In the genomic region with DNA sequence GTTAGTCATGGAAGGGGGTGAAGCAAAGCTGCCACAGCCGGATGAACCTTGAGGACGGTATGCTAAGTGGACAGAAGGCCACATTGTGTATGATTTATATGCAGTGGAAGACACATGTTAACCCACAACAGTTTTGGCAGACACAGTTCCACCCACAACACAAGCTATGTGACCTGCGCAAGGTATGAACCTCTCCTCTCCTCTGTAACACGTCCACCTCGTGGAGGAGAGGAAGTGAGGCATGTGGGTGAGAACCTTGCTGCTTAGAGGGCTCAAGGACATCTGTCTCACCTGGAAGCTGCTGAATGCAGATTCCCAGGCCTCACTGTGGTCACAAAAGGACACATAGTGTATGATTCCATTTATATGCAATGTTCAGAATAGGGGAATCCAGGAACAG, we compare ENCODE assay signal across 1 cellular context.
A peak's percentile ranks its signal among the peaks of the same experiment; 100 is the strongest.
TF ChIP-seq lines count a peak whose summit lies in the region.

No MANE protein-coding gene starts in this region.

TF ChIP-seq in K562, 482 proteins besides CTCF, POLR2A, EP300 and RAD21 (continued from another document):
- TF ChIP-seq, protein P1, sequence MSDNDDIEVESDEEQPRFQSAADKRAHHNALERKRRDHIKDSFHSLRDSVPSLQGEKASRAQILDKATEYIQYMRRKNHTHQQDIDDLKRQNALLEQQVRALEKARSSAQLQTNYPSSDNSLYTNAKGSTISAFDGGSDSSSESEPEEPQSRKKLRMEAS (CRISPR knock-in tag; IDR thresholded peaks at IDR 0.05), result 0 out of 2 replicates have a peak, but pooled peaks have one; percentile 25
- no peak for TF ChIP-seq MEF2D (tag; conservative IDR thresholded peaks at IDR 0.05; ENCODE audit: low read depth)
- TF ChIP-seq, protein P2, sequence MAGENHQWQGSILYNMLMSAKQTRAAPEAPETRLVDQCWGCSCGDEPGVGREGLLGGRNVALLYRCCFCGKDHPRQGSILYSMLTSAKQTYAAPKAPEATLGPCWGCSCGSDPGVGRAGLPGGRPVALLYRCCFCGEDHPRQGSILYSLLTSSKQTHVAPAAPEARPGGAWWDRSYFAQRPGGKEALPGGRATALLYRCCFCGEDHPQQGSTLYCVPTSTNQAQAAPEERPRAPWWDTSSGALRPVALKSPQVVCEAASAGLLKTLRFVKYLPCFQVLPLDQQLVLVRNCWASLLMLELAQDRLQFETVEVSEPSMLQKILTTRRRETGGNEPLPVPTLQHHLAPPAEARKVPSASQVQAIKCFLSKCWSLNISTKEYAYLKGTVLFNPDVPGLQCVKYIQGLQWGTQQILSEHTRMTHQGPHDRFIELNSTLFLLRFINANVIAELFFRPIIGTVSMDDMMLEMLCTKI (IDR thresholded peaks at IDR 0.05; ENCODE audit: partially characterized antibody), result no peak
TF ChIP-seq in K562: peak in this region for 1.
